In genomic region chr15:48976444-48977088, GRCh38 we compare ENCODE assay signal across 9 cellular contexts. TPM values are rescaled to one million over a fixed set of nuclear protein-coding genes. Genes with fewer than 3 reads are reported as not detected.
DNase-seq lines count a peak whose midpoint lies in the region; ATAC-seq and TF ChIP-seq lines count a peak whose summit lies in the region.
"Had no signal": no experiment of that assay in that cellular context is flagged by ENCODE, and none has a peak within 500 bp of the region (broad histone marks: within the 10 kb centered on the region; RNA-seq: fewer than 3 reads in every experiment).

No MANE protein-coding gene starts in this region.

- in situ Hi-C loops in GM13977 (cut with MboI; ENCODE audit: low pct_unique_long_range_greater_than_20kb, low sequenced_read_pairs, unreplicated experiment): no loop called here

- H3K4me3 Mint-ChIP-seq in CD8-positive, alpha-beta T cell: peak overlapping the region; percentile 61
- peak overlapping the region; percentile 71 for H3K4me3 Mint-ChIP-seq in neural progenitor cell

- POLR2A ChIA-PET in CD8-positive, alpha-beta T cell (lab: Charles Lee): no interaction called here

- peaks cover 3% of the 10 kb centered on the region for H3K4me1 Mint-ChIP-seq in CD8-positive, alpha-beta T cell (ENCODE audit: low read depth)
- H3K4me1 Mint-ChIP-seq in neural progenitor cell: peaks cover 20% of the 10 kb centered on the region

- no peak overlapping the region for H3K4me3 ChIP-seq in CD8-positive, alpha-beta T cell (ENCODE audit: low read depth, low read length)
- peak overlapping the region; percentile 32 for H3K4me3 ChIP-seq in NT2/D1 (ENCODE audit: insufficient read length, low read depth)
- H3K4me3 ChIP-seq in epithelial cell of proximal tubule (ENCODE audit: low read depth, low read length): peak overlapping the region; percentile 64
- peak overlapping the region; percentile 54 for H3K4me3 ChIP-seq in neural progenitor cell

- no peaks in the 10 kb centered on the region for H3K36me3 Mint-ChIP-seq in CD8-positive, alpha-beta T cell
- H3K36me3 Mint-ChIP-seq in neural progenitor cell: no peaks in the 10 kb centered on the region

- H3K9ac ChIP-seq in NT2/D1 (ENCODE audit: insufficient read length, low read depth): peak overlapping the region; percentile 74
- no peak overlapping the region for H3K9ac ChIP-seq in neural progenitor cell

- no peaks in the 10 kb centered on the region for H3K27me3 ChIP-seq in CD8-positive, alpha-beta T cell (ENCODE audit: insufficient read depth, low read length)
- H3K27me3 ChIP-seq in NT2/D1 (ENCODE audit: insufficient read depth, insufficient read length) (no peaks in the 10 kb centered on the region), neural progenitor cell (peaks cover 6% of the 10 kb centered on the region)
- H3K27me3 ChIP-seq: upper lobe of left lung had no signal

- H4K20me1 ChIP-seq in neural progenitor cell (ENCODE audit: low read depth): no peaks in the 10 kb centered on the region

- no peaks in the 10 kb centered on the region for H3K36me3 ChIP-seq in CD8-positive, alpha-beta T cell (ENCODE audit: insufficient read depth, low read length)
- no peaks in the 10 kb centered on the region for H3K36me3 ChIP-seq in NT2/D1 (ENCODE audit: insufficient read depth, insufficient read length, low read length)
- no peaks in the 10 kb centered on the region for H3K36me3 ChIP-seq in neural progenitor cell
- H3K36me3 ChIP-seq: upper lobe of left lung had no signal

- H2AFZ ChIP-seq in neural progenitor cell (replicated peaks): peak overlapping the region; percentile 83

- no peaks in the 10 kb centered on the region for H3K9me3 ChIP-seq in CD8-positive, alpha-beta T cell (ENCODE audit: low read length)
- H3K9me3 ChIP-seq in NT2/D1 (ENCODE audit: insufficient read depth, low read length) (no peaks in the 10 kb centered on the region), neural progenitor cell (ENCODE audit: low read depth) (no peaks in the 10 kb centered on the region)
- H3K9me3 ChIP-seq: upper lobe of left lung had no signal

- H3K79me2 ChIP-seq in neural progenitor cell (ENCODE audit: low read depth): no peaks in the 10 kb centered on the region

- CTCF ChIA-PET in CD8-positive, alpha-beta T cell (lab: Charles Lee): interaction anchor here (1.0 to 5.7 kb wide), 12 partner anchors 11 to 645 kb away, joined by 3 to 49 read pairs (median 4); partner anchors contain the start of gene SHC4

- H3K4me2 ChIP-seq in neural progenitor cell: peak overlapping the region; percentile 81

- H3K9me3 Mint-ChIP-seq in CD8-positive, alpha-beta T cell: no peaks in the 10 kb centered on the region
- H3K9me3 Mint-ChIP-seq in neural progenitor cell: no peaks in the 10 kb centered on the region

- TF ChIP-seq CTCF in CD8-positive, alpha-beta T cell (IDR thresholded peaks at IDR 0.05): no peak
- TF ChIP-seq CTCF in epithelial cell of proximal tubule (conservative IDR thresholded peaks at IDR 0.05; ENCODE audit: low read depth, low read length) (no peak), neural progenitor cell (IDR thresholded peaks at IDR 0.05) (no peak), GM13977 (IDR thresholded peaks at IDR 0.05; ENCODE audit: extremely low read depth, insufficient read depth, missing control alignments) (no peak)

- H3K27me3 Mint-ChIP-seq in CD8-positive, alpha-beta T cell (ENCODE audit: low read depth): peaks cover 19% of the 10 kb centered on the region
- peaks cover 3% of the 10 kb centered on the region for H3K27me3 Mint-ChIP-seq in neural progenitor cell (ENCODE audit: insufficient read depth, low read depth)

- intact Hi-C loops in CD8-positive, alpha-beta T cell (cut with DNase I, micrococcal nuclease): no loop called here

- no peak for ATAC-seq in CD8-positive, alpha-beta T cell
- no peak for ATAC-seq in HG03108 (IDR thresholded peaks at IDR 0.05; ENCODE audit: unreplicated experiment)

- H3K27ac Mint-ChIP-seq in CD8-positive, alpha-beta T cell: no peak overlapping the region
- peak overlapping the region; percentile 93 for H3K27ac Mint-ChIP-seq in neural progenitor cell

- DNase-seq in CD8-positive, alpha-beta T cell: no peak
- DNase-seq in NT2/D1 (ENCODE audit: low read depth, low spot score) (no peak), epithelial cell of proximal tubule (ENCODE audit: low read depth) (no peak), neural progenitor cell (ENCODE audit: low spot score) (no peak), NCI-H2227 treated with DMSO at 0.1 percent for 48 hours (lab: John Stamatoyannopoulos, UW) (no peak), GM13977 (ENCODE audit: low spot score) (no peak), DMS114 treated with DMSO at 0.1 percent for 48 hours (lab: John Stamatoyannopoulos, UW; ENCODE audit: unreplicated experiment) (no peak)

- H3K4me1 ChIP-seq in CD8-positive, alpha-beta T cell (ENCODE audit: insufficient read depth, low read length): peaks cover 8% of the 10 kb centered on the region
- H3K4me1 ChIP-seq in NT2/D1 (ENCODE audit: insufficient read depth, insufficient read length): peaks cover 2% of the 10 kb centered on the region
- peaks cover 17% of the 10 kb centered on the region for H3K4me1 ChIP-seq in neural progenitor cell

- no peak overlapping the region for H3K27ac ChIP-seq in CD8-positive, alpha-beta T cell (ENCODE audit: low read depth, low read length)
- no peak overlapping the region for H3K27ac ChIP-seq in neural progenitor cell

- peaks cover 24% of the 10 kb centered on the region for H3F3A ChIP-seq in neural progenitor cell (ENCODE audit: low read depth)

RNA-seq across cellular contexts. Expression of gene SHC4, which starts 12.8 kb away (rescaled TPM):
- not detected for total RNA-seq in CD8-positive, alpha-beta T cell
- total RNA-seq in epithelial cell of proximal tubule (2.2 and 9.3 TPM in 2 replicates), neural progenitor cell (ENCODE audit: low replicate concordance) (1.9 and 2.2 TPM in 2 replicates)
